Comparison of ENCODE assay signal across 25 cellular contexts in the genomic region with DNA sequence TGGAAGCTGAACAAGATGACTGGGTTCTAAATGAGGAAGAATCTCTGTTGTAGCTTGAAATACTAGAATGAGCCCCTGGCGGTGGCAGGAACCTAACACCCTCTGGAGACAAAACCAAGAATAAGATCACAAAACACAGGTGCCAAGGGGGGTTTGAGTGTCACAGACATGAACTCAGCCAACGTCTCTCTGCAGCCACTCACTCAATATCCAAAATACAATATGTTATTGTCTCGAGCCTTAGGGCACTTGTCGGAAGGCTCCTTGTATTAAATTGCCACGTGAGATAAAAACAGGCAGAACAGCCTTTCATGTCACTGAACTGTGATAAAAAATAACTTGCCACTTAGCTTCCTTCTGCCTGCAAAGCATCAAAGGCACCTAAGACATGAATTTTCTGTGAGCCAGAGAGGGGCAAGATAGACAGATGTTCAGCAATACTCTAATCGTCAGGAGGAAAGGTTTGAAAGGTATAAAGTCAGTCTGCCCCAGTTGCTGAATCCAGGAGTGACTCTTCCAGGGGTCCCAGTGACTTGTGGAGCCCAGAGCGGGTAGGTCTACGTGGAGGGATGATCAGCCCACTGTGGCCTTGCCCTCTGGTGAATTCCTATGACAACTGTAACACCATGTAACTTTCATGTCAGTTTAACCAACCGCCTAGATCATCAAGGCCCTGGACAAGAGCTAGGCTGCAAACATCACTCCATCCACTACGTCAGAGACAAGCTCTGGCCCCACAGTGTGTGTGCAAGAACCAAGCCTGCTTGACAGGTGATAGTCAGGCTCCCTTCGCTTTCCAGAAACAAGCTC.
DNase-seq lines count a peak whose midpoint lies in the region; ATAC-seq and TF ChIP-seq lines count a peak whose summit lies in the region.
"Had no signal": no experiment of that assay in that cellular context is flagged by ENCODE, and none has a peak within 500 bp of the region (broad histone marks: within the 10 kb centered on the region; RNA-seq: fewer than 3 reads in every experiment).

No MANE protein-coding gene starts in this region.

- no peak for ATAC-seq in activated CD8-positive, alpha-beta T cell treated with anti-CD3 and anti-CD28 coated beads for 36 hours
- ATAC-seq in activated CD8-positive, alpha-beta T cell treated with anti-CD3 and anti-CD28 coated beads, Interleukin-2, amount 10 ng/mL, durations not matched to agents 7 days and 5 days = no peak
- no peak for ATAC-seq in stimulated activated memory B cell treated with anti-CD40 and anti-IgM and Interleukin-4, amounts not matched to agents 10 μg/mL and 1 μg/mL and 100 μg/mL, for 72 hours
- ATAC-seq in psoas muscle = no peak
- ATAC-seq: activated CD4-positive, alpha-beta T cell treated with anti-CD3 and anti-CD28 coated beads for 36 hours; activated T-cell treated with anti-CD3 and anti-CD28 coated beads, Interleukin-2, amount 50 U/mL, for 72 hours had no signal

- peak overlapping the region; percentile 81 for H3K27ac ChIP-seq in Karpas-422 (ENCODE audit: low read length)
- no peak overlapping the region for H3K27ac ChIP-seq in psoas muscle
- H3K27ac ChIP-seq: neutrophil, Peyer's patch, prostate gland had no signal

- peaks cover 29% of the 10 kb centered on the region; the same call in 1 of the 2 replicates for H3K36me3 ChIP-seq in Karpas-422 (ENCODE audit: insufficient read depth, low read length)
- no peaks in the 10 kb centered on the region for H3K36me3 ChIP-seq in psoas muscle (ENCODE audit: insufficient read depth in 1 of 2, low read depth in 1 of 2)
- H3K36me3 ChIP-seq: neutrophil, Peyer's patch, prostate gland had no signal

- H3K4me1 Mint-ChIP-seq in activated CD8-positive, alpha-beta T cell treated with anti-CD3 and anti-CD28 coated beads for 36 hours (ENCODE audit: low read depth) = peaks cover 16% of the 10 kb centered on the region
- no peaks in the 10 kb centered on the region for H3K4me1 Mint-ChIP-seq in activated CD8-positive, alpha-beta T cell treated with anti-CD3 and anti-CD28 coated beads, Interleukin-2, amount 10 ng/mL, durations not matched to agents 7 days and 5 days (ENCODE audit: low read depth)
- H3K4me1 Mint-ChIP-seq in chondrocyte (ENCODE audit: low read depth) = peaks cover 30% of the 10 kb centered on the region
- H3K4me1 Mint-ChIP-seq in stimulated activated memory B cell treated with anti-CD40 and anti-IgM and Interleukin-4, amounts not matched to agents 10 μg/mL and 1 μg/mL and 100 μg/mL, for 72 hours = peaks cover 58% of the 10 kb centered on the region
- H3K4me1 Mint-ChIP-seq: activated naive CD4-positive, alpha-beta T cell treated with anti-CD3 and anti-CD28 coated beads, Interleukin-2, amount 10 ng/mL, durations not matched to agents 7 days and 5 days had no signal

- no peaks in the 10 kb centered on the region for H3K9me2 ChIP-seq in Karpas-422 (replicated peaks; ENCODE audit: insufficient read depth, low read length)

- H3K27me3 ChIP-seq in Karpas-422 (ENCODE audit: low read length) (no peaks in the 10 kb centered on the region), psoas muscle (ENCODE audit: insufficient read depth in 3 of 3, low read length in 2 of 3) (no peaks in the 10 kb centered on the region)
- H3K27me3 ChIP-seq: neutrophil, Peyer's patch had no signal

- peak; percentile 7 for DNase-seq in activated CD8-positive, alpha-beta T cell treated with anti-CD3 and anti-CD28 coated beads for 36 hours
- DNase-seq in activated CD8-positive, alpha-beta T cell treated with anti-CD3 and anti-CD28 coated beads, Interleukin-2, amount 10 ng/mL, durations not matched to agents 7 days and 5 days = no peak
- DNase-seq in Karpas-422 (peak; percentile 78), chondrocyte (ENCODE audit: low spot score) (no peak), NCI-H774 (lab: John Stamatoyannopoulos, UW) (no peak), psoas muscle (no peak), SW480 (ENCODE audit: low spot score) (no peak)
- DNase-seq: activated CD4-positive, alpha-beta T cell treated with anti-CD3 and anti-CD28 coated beads for 36 hours; activated naive CD4-positive, alpha-beta T cell treated with anti-CD3 and anti-CD28 coated beads, Interleukin-2, amount 10 ng/mL, durations not matched to agents 7 days and 5 days; activated T-cell treated with anti-CD3 and anti-CD28 coated beads, Interleukin-2, amount 50 U/mL, for 72 hours; aorta; central memory CD4-positive, alpha-beta T cell; COR-L47; dermis blood vessel endothelial cell; DMS79 treated with DMSO at 0.1 percent for 48 hours; H7; kidney glomerular epithelial cell; NCI-H2081 treated with DMSO at 0.1 percent for 48 hours; NCI-H524; Peyer's patch; T-helper 1 cell had no signal

- H3K79me2 ChIP-seq in Karpas-422 (ENCODE audit: low read length) = peaks cover 95% of the 10 kb centered on the region

- H3K9ac ChIP-seq in Karpas-422 (ENCODE audit: low read length) = peak overlapping the region; percentile 36; the same call in 1 of the 2 replicates

- no peak overlapping the region for H2AFZ ChIP-seq in Karpas-422 (ENCODE audit: low read length)

- no peaks in the 10 kb centered on the region for H3K9me3 Mint-ChIP-seq in activated CD8-positive, alpha-beta T cell treated with anti-CD3 and anti-CD28 coated beads for 36 hours
- H3K9me3 Mint-ChIP-seq in activated CD8-positive, alpha-beta T cell treated with anti-CD3 and anti-CD28 coated beads, Interleukin-2, amount 10 ng/mL, durations not matched to agents 7 days and 5 days (ENCODE audit: insufficient read depth) = no peaks in the 10 kb centered on the region
- no peaks in the 10 kb centered on the region for H3K9me3 Mint-ChIP-seq in chondrocyte (ENCODE audit: low read depth)
- no peaks in the 10 kb centered on the region for H3K9me3 Mint-ChIP-seq in stimulated activated memory B cell treated with anti-CD40 and anti-IgM and Interleukin-4, amounts not matched to agents 10 μg/mL and 1 μg/mL and 100 μg/mL, for 72 hours
- H3K9me3 Mint-ChIP-seq: activated naive CD4-positive, alpha-beta T cell treated with anti-CD3 and anti-CD28 coated beads, Interleukin-2, amount 10 ng/mL, durations not matched to agents 7 days and 5 days; activated T-cell treated with anti-CD3 and anti-CD28 coated beads, Interleukin-2, amount 50 U/mL, for 72 hours had no signal

- H3K9me3 ChIP-seq in Karpas-422 (ENCODE audit: low read length) (no peaks in the 10 kb centered on the region), psoas muscle (no peaks in the 10 kb centered on the region)
- H3K9me3 ChIP-seq: neutrophil, Peyer's patch, prostate gland had no signal

- CTCF ChIA-PET in activated CD8-positive, alpha-beta T cell treated with anti-CD3 and anti-CD28 coated beads for 36 hours (lab: Charles Lee) = interaction anchor here (1.2 kb wide), 2 partner anchors 11 to 204 kb away, joined by 4 read pairs; no protein-coding TSS in a partner anchor
- CTCF ChIA-PET in activated CD8-positive, alpha-beta T cell treated with anti-CD3 and anti-CD28 coated beads, Interleukin-2, amount 10 ng/mL, durations not matched to agents 7 days and 5 days (lab: Charles Lee) = interaction anchor here (0.6 kb wide), 1 partner anchor 54 kb away, joined by 3 read pairs; no protein-coding TSS in a partner anchor

- POLR2A ChIA-PET in activated CD8-positive, alpha-beta T cell treated with anti-CD3 and anti-CD28 coated beads for 36 hours (lab: Charles Lee) = no interaction called here
- POLR2A ChIA-PET in activated CD8-positive, alpha-beta T cell treated with anti-CD3 and anti-CD28 coated beads, Interleukin-2, amount 10 ng/mL, durations not matched to agents 7 days and 5 days (lab: Charles Lee) = no interaction called here

- H3K36me3 Mint-ChIP-seq in activated CD8-positive, alpha-beta T cell treated with anti-CD3 and anti-CD28 coated beads for 36 hours (ENCODE audit: low read depth) = no peaks in the 10 kb centered on the region
- H3K36me3 Mint-ChIP-seq in activated CD8-positive, alpha-beta T cell treated with anti-CD3 and anti-CD28 coated beads, Interleukin-2, amount 10 ng/mL, durations not matched to agents 7 days and 5 days (ENCODE audit: low read depth) = no peaks in the 10 kb centered on the region
- H3K36me3 Mint-ChIP-seq in chondrocyte (ENCODE audit: low read depth) = peaks cover 1% of the 10 kb centered on the region
- H3K36me3 Mint-ChIP-seq in stimulated activated memory B cell treated with anti-CD40 and anti-IgM and Interleukin-4, amounts not matched to agents 10 μg/mL and 1 μg/mL and 100 μg/mL, for 72 hours = peaks cover 45% of the 10 kb centered on the region
- H3K36me3 Mint-ChIP-seq: activated naive CD4-positive, alpha-beta T cell treated with anti-CD3 and anti-CD28 coated beads, Interleukin-2, amount 10 ng/mL, durations not matched to agents 7 days and 5 days had no signal

- H3K4me1 ChIP-seq in Karpas-422 (ENCODE audit: low read length) (peaks cover 73% of the 10 kb centered on the region), psoas muscle (no peaks in the 10 kb centered on the region)
- H3K4me1 ChIP-seq: Peyer's patch, prostate gland had no signal

- WGBS in psoas muscle, 3 donors = 43 to 45% (median 43%) methylated on average over 11 of the region's 11 CpGs

- intact Hi-C loops in activated CD8-positive, alpha-beta T cell treated with anti-CD3 and anti-CD28 coated beads for 36 hours (cut with micrococcal nuclease) = no loop called here
- intact Hi-C loops in psoas muscle (cut with DNase I) = no loop called here

- no peak overlapping the region for H3K4me3 Mint-ChIP-seq in activated CD8-positive, alpha-beta T cell treated with anti-CD3 and anti-CD28 coated beads for 36 hours
- H3K4me3 Mint-ChIP-seq in activated CD8-positive, alpha-beta T cell treated with anti-CD3 and anti-CD28 coated beads, Interleukin-2, amount 10 ng/mL, durations not matched to agents 7 days and 5 days = no peak overlapping the region
- H3K4me3 Mint-ChIP-seq in chondrocyte (ENCODE audit: unreplicated experiment) = no peak overlapping the region
- no peak overlapping the region for H3K4me3 Mint-ChIP-seq in stimulated activated memory B cell treated with anti-CD40 and anti-IgM and Interleukin-4, amounts not matched to agents 10 μg/mL and 1 μg/mL and 100 μg/mL, for 72 hours
- H3K4me3 Mint-ChIP-seq: activated CD4-positive, alpha-beta T cell treated with anti-CD3 and anti-CD28 coated beads for 36 hours; activated naive CD4-positive, alpha-beta T cell treated with anti-CD3 and anti-CD28 coated beads, Interleukin-2, amount 10 ng/mL, durations not matched to agents 7 days and 5 days; activated T-cell treated with anti-CD3 and anti-CD28 coated beads, Interleukin-2, amount 50 U/mL, for 72 hours had no signal

- H3K4me2 ChIP-seq in Karpas-422 (ENCODE audit: low read depth, low read length, poor library complexity, severe bottlenecking) = peak overlapping the region; percentile 34

- H3K27ac Mint-ChIP-seq in activated CD8-positive, alpha-beta T cell treated with anti-CD3 and anti-CD28 coated beads for 36 hours = no peak overlapping the region
- H3K27ac Mint-ChIP-seq in activated CD8-positive, alpha-beta T cell treated with anti-CD3 and anti-CD28 coated beads, Interleukin-2, amount 10 ng/mL, durations not matched to agents 7 days and 5 days = no peak overlapping the region
- H3K27ac Mint-ChIP-seq in chondrocyte (ENCODE audit: unreplicated experiment) = peak overlapping the region; percentile 70
- H3K27ac Mint-ChIP-seq in stimulated activated memory B cell treated with anti-CD40 and anti-IgM and Interleukin-4, amounts not matched to agents 10 μg/mL and 1 μg/mL and 100 μg/mL, for 72 hours = peak overlapping the region; percentile 76
- H3K27ac Mint-ChIP-seq: activated CD4-positive, alpha-beta T cell treated with anti-CD3 and anti-CD28 coated beads for 36 hours; activated naive CD4-positive, alpha-beta T cell treated with anti-CD3 and anti-CD28 coated beads, Interleukin-2, amount 10 ng/mL, durations not matched to agents 7 days and 5 days; activated T-cell treated with anti-CD3 and anti-CD28 coated beads, Interleukin-2, amount 50 U/mL, for 72 hours had no signal

- H4K20me1 ChIP-seq in Karpas-422 (ENCODE audit: insufficient read depth, low read depth, low read length) = no peaks in the 10 kb centered on the region; the same call in 1 of the 2 replicates

- TF ChIP-seq CTCF in activated CD8-positive, alpha-beta T cell treated with anti-CD3 and anti-CD28 coated beads for 36 hours (IDR thresholded peaks at IDR 0.05) = no peak
- TF ChIP-seq CTCF in chondrocyte (IDR thresholded peaks at IDR 0.05) (peak; percentile 19), psoas muscle (IDR thresholded peaks at IDR 0.05) (no peak)

- H3K4me3 ChIP-seq in Karpas-422 (ENCODE audit: low read length) (no peak overlapping the region), psoas muscle (no peak overlapping the region)
- H3K4me3 ChIP-seq: lung, Peyer's patch, prostate gland had no signal

- no peaks in the 10 kb centered on the region for H3K27me3 Mint-ChIP-seq in activated CD8-positive, alpha-beta T cell treated with anti-CD3 and anti-CD28 coated beads for 36 hours
- H3K27me3 Mint-ChIP-seq in activated CD8-positive, alpha-beta T cell treated with anti-CD3 and anti-CD28 coated beads, Interleukin-2, amount 10 ng/mL, durations not matched to agents 7 days and 5 days (ENCODE audit: low read depth) = no peaks in the 10 kb centered on the region
- no peaks in the 10 kb centered on the region for H3K27me3 Mint-ChIP-seq in chondrocyte (ENCODE audit: low read depth)
- H3K27me3 Mint-ChIP-seq in stimulated activated memory B cell treated with anti-CD40 and anti-IgM and Interleukin-4, amounts not matched to agents 10 μg/mL and 1 μg/mL and 100 μg/mL, for 72 hours = no peaks in the 10 kb centered on the region
- H3K27me3 Mint-ChIP-seq: activated CD4-positive, alpha-beta T cell treated with anti-CD3 and anti-CD28 coated beads for 36 hours; activated naive CD4-positive, alpha-beta T cell treated with anti-CD3 and anti-CD28 coated beads, Interleukin-2, amount 10 ng/mL, durations not matched to agents 7 days and 5 days had no signal

Comparison
In these comparisons a context has a peak if more than half of its experiments do, and no peak if none do; other contexts are left out.
1. DNase-seq: peak in activated CD8-positive, alpha-beta T cell treated with anti-CD3 and anti-CD28 coated beads for 36 hours (single experiment) and Karpas-422 (single experiment); none in activated CD8-positive, alpha-beta T cell treated with anti-CD3 and anti-CD28 coated beads, Interleukin-2, amount 10 ng/mL, durations not matched to agents 7 days and 5 days (single experiment), chondrocyte (single experiment), NCI-H774 (single experiment), psoas muscle (0 of 2) and SW480 (single experiment).
2. H3K27ac Mint-ChIP-seq: peak in chondrocyte (single experiment) and stimulated activated memory B cell treated with anti-CD40 and anti-IgM and Interleukin-4, amounts not matched to agents 10 μg/mL and 1 μg/mL and 100 μg/mL, for 72 hours (single experiment); none in activated CD8-positive, alpha-beta T cell treated with anti-CD3 and anti-CD28 coated beads for 36 hours (single experiment) and activated CD8-positive, alpha-beta T cell treated with anti-CD3 and anti-CD28 coated beads, Interleukin-2, amount 10 ng/mL, durations not matched to agents 7 days and 5 days (single experiment).